Comparison of ENCODE assay signal across 21 cellular contexts in genomic region chr6:16649895-16650294, GRCh38.
"Had no signal": no experiment of that assay in that cellular context is flagged by ENCODE, and none has a peak within 500 bp of the region (broad histone marks: within the 10 kb centered on the region; RNA-seq: fewer than 3 reads in every experiment).

No MANE protein-coding gene starts in this region.

- H3K9me3 ChIP-seq: colonic mucosa, ovary had no signal

- H3K4me3 Mint-ChIP-seq: endodermal cell; naive thymus-derived CD4-positive, alpha-beta T cell; neural progenitor cell; type B pancreatic cell had no signal

- ATAC-seq: foreskin keratinocyte; left cardiac atrium; left ventricle myocardium superior; naive thymus-derived CD4-positive, alpha-beta T cell; right cardiac atrium had no signal

- H3K4me3 ChIP-seq: colonic mucosa, lung, neural progenitor cell, ovary, smooth muscle cell had no signal

- H3K27me3 Mint-ChIP-seq: naive thymus-derived CD4-positive, alpha-beta T cell; type B pancreatic cell had no signal

- H3K27me3 ChIP-seq: colonic mucosa, foreskin keratinocyte, neural progenitor cell, ovary had no signal

- H3K4me2 ChIP-seq: neural progenitor cell, smooth muscle cell had no signal

- H3K27ac ChIP-seq: colonic mucosa, foreskin keratinocyte, neural progenitor cell, ovary had no signal

- H3K36me3 ChIP-seq: colonic mucosa, neural progenitor cell, ovary had no signal

- H3K9me3 Mint-ChIP-seq: endodermal cell; naive thymus-derived CD4-positive, alpha-beta T cell; neural progenitor cell; type B pancreatic cell had no signal

- H2AFZ ChIP-seq: neural progenitor cell had no signal

- FAIRE-seq: endothelial cell of umbilical vein, kidney, urothelium cell line had no signal

- H3K9ac ChIP-seq: neural progenitor cell had no signal

- H3K4me1 ChIP-seq: colonic mucosa had no signal

- H3K27ac Mint-ChIP-seq: endodermal cell; naive thymus-derived CD4-positive, alpha-beta T cell; neural progenitor cell; type B pancreatic cell had no signal

- DNase-seq: colonic mucosa; dermis blood vessel endothelial cell; endodermal cell; erythroblast; foreskin keratinocyte; kidney; left cardiac atrium; left ventricle myocardium superior; mesendoderm; naive thymus-derived CD4-positive, alpha-beta T cell; nucleus accumbens; ovary; right cardiac atrium; stimulated activated CD4-positive, alpha-beta T cell treated with anti-CD3 and anti-CD28 coated beads, Interleukin-2, amount 100 ng/mL, for 48 hours; stimulated activated naive CD4-positive, alpha-beta T cell treated with Interleukin-2 at 50 U/mL for 16 hours had no signal

- H3K36me3 Mint-ChIP-seq: neural progenitor cell had no signal
